ENCODE assay signal across 1 cellular context in the genomic region with DNA sequence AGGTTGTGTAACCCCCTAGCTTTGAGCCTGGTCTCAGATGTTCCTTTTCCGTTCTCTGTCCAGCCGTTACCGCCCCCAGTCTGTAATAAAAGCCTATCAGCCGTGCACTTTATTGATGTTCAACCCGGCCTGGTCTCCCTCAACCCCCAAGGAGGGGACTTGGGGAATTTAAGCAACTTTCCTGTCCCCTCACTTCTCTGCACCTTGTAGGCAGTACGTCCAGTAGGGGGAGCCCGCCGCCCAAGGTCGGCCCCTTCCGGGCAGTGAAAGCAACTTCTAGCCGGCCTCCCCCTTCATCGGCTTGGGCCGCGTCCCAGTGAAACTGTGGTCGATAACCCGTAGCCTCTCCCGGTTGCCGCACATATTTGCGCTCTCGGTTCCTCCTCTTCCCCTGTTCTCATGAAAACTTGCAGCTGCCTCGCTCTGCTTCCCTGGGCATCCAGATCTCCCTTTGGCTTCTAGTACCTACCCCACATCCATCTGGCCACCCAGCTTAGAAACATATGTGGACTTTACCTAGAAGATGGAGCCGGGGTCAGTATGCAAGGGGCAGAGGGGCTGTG.
TF ChIP-seq lines count a peak whose summit lies in the region.

No MANE protein-coding gene starts in this region.

TF ChIP-seq in K562, 482 proteins besides CTCF, POLR2A, EP300 and RAD21 (continued from another document and continues in another):
- TF ChIP-seq, protein P1, sequence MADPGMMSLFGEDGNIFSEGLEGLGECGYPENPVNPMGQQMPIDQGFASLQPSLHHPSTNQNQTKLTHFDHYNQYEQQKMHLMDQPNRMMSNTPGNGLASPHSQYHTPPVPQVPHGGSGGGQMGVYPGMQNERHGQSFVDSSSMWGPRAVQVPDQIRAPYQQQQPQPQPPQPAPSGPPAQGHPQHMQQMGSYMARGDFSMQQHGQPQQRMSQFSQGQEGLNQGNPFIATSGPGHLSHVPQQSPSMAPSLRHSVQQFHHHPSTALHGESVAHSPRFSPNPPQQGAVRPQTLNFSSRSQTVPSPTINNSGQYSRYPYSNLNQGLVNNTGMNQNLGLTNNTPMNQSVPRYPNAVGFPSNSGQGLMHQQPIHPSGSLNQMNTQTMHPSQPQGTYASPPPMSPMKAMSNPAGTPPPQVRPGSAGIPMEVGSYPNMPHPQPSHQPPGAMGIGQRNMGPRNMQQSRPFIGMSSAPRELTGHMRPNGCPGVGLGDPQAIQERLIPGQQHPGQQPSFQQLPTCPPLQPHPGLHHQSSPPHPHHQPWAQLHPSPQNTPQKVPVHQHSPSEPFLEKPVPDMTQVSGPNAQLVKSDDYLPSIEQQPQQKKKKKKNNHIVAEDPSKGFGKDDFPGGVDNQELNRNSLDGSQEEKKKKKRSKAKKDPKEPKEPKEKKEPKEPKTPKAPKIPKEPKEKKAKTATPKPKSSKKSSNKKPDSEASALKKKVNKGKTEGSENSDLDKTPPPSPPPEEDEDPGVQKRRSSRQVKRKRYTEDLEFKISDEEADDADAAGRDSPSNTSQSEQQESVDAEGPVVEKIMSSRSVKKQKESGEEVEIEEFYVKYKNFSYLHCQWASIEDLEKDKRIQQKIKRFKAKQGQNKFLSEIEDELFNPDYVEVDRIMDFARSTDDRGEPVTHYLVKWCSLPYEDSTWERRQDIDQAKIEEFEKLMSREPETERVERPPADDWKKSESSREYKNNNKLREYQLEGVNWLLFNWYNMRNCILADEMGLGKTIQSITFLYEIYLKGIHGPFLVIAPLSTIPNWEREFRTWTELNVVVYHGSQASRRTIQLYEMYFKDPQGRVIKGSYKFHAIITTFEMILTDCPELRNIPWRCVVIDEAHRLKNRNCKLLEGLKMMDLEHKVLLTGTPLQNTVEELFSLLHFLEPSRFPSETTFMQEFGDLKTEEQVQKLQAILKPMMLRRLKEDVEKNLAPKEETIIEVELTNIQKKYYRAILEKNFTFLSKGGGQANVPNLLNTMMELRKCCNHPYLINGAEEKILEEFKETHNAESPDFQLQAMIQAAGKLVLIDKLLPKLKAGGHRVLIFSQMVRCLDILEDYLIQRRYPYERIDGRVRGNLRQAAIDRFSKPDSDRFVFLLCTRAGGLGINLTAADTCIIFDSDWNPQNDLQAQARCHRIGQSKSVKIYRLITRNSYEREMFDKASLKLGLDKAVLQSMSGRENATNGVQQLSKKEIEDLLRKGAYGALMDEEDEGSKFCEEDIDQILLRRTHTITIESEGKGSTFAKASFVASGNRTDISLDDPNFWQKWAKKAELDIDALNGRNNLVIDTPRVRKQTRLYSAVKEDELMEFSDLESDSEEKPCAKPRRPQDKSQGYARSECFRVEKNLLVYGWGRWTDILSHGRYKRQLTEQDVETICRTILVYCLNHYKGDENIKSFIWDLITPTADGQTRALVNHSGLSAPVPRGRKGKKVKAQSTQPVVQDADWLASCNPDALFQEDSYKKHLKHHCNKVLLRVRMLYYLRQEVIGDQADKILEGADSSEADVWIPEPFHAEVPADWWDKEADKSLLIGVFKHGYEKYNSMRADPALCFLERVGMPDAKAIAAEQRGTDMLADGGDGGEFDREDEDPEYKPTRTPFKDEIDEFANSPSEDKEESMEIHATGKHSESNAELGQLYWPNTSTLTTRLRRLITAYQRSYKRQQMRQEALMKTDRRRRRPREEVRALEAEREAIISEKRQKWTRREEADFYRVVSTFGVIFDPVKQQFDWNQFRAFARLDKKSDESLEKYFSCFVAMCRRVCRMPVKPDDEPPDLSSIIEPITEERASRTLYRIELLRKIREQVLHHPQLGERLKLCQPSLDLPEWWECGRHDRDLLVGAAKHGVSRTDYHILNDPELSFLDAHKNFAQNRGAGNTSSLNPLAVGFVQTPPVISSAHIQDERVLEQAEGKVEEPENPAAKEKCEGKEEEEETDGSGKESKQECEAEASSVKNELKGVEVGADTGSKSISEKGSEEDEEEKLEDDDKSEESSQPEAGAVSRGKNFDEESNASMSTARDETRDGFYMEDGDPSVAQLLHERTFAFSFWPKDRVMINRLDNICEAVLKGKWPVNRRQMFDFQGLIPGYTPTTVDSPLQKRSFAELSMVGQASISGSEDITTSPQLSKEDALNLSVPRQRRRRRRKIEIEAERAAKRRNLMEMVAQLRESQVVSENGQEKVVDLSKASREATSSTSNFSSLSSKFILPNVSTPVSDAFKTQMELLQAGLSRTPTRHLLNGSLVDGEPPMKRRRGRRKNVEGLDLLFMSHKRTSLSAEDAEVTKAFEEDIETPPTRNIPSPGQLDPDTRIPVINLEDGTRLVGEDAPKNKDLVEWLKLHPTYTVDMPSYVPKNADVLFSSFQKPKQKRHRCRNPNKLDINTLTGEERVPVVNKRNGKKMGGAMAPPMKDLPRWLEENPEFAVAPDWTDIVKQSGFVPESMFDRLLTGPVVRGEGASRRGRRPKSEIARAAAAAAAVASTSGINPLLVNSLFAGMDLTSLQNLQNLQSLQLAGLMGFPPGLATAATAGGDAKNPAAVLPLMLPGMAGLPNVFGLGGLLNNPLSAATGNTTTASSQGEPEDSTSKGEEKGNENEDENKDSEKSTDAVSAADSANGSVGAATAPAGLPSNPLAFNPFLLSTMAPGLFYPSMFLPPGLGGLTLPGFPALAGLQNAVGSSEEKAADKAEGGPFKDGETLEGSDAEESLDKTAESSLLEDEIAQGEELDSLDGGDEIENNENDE (IDR thresholded peaks at IDR 0.05; ENCODE audit: low read depth, low read length) = no peak
- TF ChIP-seq ZBTB17 (CRISPR knock-in tag; IDR thresholded peaks at IDR 0.05) = no peak
- no peak for TF ChIP-seq EZH2 (IDR thresholded peaks at IDR 0.05; ENCODE audit: borderline replicate concordance, low read depth, low read length)
- TF ChIP-seq, protein P2, sequence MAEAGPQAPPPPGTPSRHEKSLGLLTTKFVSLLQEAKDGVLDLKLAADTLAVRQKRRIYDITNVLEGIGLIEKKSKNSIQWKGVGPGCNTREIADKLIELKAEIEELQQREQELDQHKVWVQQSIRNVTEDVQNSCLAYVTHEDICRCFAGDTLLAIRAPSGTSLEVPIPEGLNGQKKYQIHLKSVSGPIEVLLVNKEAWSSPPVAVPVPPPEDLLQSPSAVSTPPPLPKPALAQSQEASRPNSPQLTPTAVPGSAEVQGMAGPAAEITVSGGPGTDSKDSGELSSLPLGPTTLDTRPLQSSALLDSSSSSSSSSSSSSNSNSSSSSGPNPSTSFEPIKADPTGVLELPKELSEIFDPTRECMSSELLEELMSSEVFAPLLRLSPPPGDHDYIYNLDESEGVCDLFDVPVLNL (CRISPR knock-in tag; IDR thresholded peaks at IDR 0.05; ENCODE audit: low read depth) = no peak
- TF ChIP-seq POLR2B (IDR thresholded peaks at IDR 0.05; ENCODE audit: low read depth, partially characterized antibody) = no peak
- TF ChIP-seq ARID2 (IDR thresholded peaks at IDR 0.05) = no peak
- no peak for TF ChIP-seq STAT5B (CRISPR knock-in tag; IDR thresholded peaks at IDR 0.05)
- TF ChIP-seq MAZ (CRISPR knock-in tag; conservative IDR thresholded peaks at IDR 0.05 in 1 of 2, IDR thresholded peaks at IDR 0.05 in 1 of 2) = 0 out of 4 replicates have a peak, but pooled peaks have one; percentile 11 to 52
- TF ChIP-seq, protein P3, sequence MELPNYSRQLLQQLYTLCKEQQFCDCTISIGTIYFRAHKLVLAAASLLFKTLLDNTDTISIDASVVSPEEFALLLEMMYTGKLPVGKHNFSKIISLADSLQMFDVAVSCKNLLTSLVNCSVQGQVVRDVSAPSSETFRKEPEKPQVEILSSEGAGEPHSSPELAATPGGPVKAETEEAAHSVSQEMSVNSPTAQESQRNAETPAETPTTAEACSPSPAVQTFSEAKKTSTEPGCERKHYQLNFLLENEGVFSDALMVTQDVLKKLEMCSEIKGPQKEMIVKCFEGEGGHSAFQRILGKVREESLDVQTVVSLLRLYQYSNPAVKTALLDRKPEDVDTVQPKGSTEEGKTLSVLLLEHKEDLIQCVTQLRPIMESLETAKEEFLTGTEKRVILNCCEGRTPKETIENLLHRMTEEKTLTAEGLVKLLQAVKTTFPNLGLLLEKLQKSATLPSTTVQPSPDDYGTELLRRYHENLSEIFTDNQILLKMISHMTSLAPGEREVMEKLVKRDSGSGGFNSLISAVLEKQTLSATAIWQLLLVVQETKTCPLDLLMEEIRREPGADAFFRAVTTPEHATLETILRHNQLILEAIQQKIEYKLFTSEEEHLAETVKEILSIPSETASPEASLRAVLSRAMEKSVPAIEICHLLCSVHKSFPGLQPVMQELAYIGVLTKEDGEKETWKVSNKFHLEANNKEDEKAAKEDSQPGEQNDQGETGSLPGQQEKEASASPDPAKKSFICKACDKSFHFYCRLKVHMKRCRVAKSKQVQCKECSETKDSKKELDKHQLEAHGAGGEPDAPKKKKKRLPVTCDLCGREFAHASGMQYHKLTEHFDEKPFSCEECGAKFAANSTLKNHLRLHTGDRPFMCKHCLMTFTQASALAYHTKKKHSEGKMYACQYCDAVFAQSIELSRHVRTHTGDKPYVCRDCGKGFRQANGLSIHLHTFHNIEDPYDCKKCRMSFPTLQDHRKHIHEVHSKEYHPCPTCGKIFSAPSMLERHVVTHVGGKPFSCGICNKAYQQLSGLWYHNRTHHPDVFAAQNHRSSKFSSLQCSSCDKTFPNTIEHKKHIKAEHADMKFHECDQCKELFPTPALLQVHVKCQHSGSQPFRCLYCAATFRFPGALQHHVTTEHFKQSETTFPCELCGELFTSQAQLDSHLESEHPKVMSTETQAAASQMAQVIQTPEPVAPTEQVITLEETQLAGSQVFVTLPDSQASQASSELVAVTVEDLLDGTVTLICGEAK (IDR thresholded peaks at IDR 0.05) = no peak
- TF ChIP-seq, protein P3 (CRISPR knock-in tag; IDR thresholded peaks at IDR 0.05) = no peak
- TF ChIP-seq CXXC5 (CRISPR knock-in tag; IDR thresholded peaks at IDR 0.05) = peak; percentile 24; the same call in 1 of the 2 replicates
- TF ChIP-seq, protein P4, sequence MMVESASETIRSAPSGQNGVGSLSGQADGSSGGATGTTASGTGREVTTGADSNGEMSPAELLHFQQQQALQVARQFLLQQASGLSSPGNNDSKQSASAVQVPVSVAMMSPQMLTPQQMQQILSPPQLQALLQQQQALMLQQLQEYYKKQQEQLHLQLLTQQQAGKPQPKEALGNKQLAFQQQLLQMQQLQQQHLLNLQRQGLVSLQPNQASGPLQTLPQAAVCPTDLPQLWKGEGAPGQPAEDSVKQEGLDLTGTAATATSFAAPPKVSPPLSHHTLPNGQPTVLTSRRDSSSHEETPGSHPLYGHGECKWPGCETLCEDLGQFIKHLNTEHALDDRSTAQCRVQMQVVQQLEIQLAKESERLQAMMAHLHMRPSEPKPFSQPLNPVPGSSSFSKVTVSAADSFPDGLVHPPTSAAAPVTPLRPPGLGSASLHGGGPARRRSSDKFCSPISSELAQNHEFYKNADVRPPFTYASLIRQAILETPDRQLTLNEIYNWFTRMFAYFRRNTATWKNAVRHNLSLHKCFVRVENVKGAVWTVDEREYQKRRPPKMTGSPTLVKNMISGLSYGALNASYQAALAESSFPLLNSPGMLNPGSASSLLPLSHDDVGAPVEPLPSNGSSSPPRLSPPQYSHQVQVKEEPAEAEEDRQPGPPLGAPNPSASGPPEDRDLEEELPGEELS (CRISPR knock-in tag; IDR thresholded peaks at IDR 0.05; ENCODE audit: borderline replicate concordance) = no peak
- peak; percentile 42 for TF ChIP-seq NEUROD1 (IDR thresholded peaks at IDR 0.05; ENCODE audit: borderline replicate concordance, low read depth, low read length, partially characterized antibody)
- TF ChIP-seq TSC22D4 (tag; IDR thresholded peaks at IDR 0.05) = no peak
- TF ChIP-seq CCNT2 (IDR thresholded peaks at IDR 0.05; ENCODE audit: borderline replicate concordance, extremely low read depth, insufficient read length, low read depth, low read length) = no peak
- TF ChIP-seq, protein P5, sequence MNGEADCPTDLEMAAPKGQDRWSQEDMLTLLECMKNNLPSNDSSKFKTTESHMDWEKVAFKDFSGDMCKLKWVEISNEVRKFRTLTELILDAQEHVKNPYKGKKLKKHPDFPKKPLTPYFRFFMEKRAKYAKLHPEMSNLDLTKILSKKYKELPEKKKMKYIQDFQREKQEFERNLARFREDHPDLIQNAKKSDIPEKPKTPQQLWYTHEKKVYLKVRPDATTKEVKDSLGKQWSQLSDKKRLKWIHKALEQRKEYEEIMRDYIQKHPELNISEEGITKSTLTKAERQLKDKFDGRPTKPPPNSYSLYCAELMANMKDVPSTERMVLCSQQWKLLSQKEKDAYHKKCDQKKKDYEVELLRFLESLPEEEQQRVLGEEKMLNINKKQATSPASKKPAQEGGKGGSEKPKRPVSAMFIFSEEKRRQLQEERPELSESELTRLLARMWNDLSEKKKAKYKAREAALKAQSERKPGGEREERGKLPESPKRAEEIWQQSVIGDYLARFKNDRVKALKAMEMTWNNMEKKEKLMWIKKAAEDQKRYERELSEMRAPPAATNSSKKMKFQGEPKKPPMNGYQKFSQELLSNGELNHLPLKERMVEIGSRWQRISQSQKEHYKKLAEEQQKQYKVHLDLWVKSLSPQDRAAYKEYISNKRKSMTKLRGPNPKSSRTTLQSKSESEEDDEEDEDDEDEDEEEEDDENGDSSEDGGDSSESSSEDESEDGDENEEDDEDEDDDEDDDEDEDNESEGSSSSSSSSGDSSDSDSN (IDR thresholded peaks at IDR 0.05; ENCODE audit: borderline replicate concordance in 1 of 2, low read depth in 2 of 2, low read length in 2 of 2) = peak; percentile 40 to 82; a peak in 2 of 4 replicates
- no peak for TF ChIP-seq HNRNPK (IDR thresholded peaks at IDR 0.05; ENCODE audit: low read depth, low read length, poor library complexity, severe bottlenecking)
- TF ChIP-seq ZFX (CRISPR knock-in tag; IDR thresholded peaks at IDR 0.05) = peak; percentile 21; the same call in 1 of the 2 replicates
